22 cellular contexts compared by ENCODE assay signal in genomic region chr1:25944986-25945385, GRCh38. TPM values are rescaled to one million over a fixed set of nuclear protein-coding genes. Genes with fewer than 3 reads are reported as not detected.
DNase-seq lines count a peak whose midpoint lies in the region; ATAC-seq and TF ChIP-seq lines count a peak whose summit lies in the region.
"Had no signal": no experiment of that assay in that cellular context is flagged by ENCODE, and none has a peak within 500 bp of the region (broad histone marks: within the 10 kb centered on the region; RNA-seq: fewer than 3 reads in every experiment).

No MANE protein-coding gene starts in this region.

- no peak for TF ChIP-seq CTCF in epithelial cell of esophagus (IDR thresholded peaks at IDR 0.05; ENCODE audit: insufficient read depth, low read depth, low read length, missing control alignments)
- TF ChIP-seq CTCF in mucosa of descending colon (IDR thresholded peaks at IDR 0.05) = no peak

- H3K9me3 ChIP-seq in GM23248 (ENCODE audit: low read depth) = no peaks in the 10 kb centered on the region
- H3K9me3 ChIP-seq in mucosa of descending colon = peaks cover 5% of the 10 kb centered on the region
- H3K9me3 ChIP-seq: right atrium auricular region had no signal

- in situ Hi-C loops in GM23248 (cut with MboI) = no loop called here

- H3K4me3 ChIP-seq in GM23248 (no peak overlapping the region), epithelial cell of esophagus (ENCODE audit: low read length) (no peak overlapping the region), mucosa of descending colon (no peak overlapping the region)
- H3K4me3 ChIP-seq: right atrium auricular region had no signal

- no peaks in the 10 kb centered on the region for H4K20me1 ChIP-seq in GM23248 (ENCODE audit: insufficient read depth)

- H3K27ac Mint-ChIP-seq in naive thymus-derived CD8-positive, alpha-beta T cell = no peak overlapping the region
- H3K27ac Mint-ChIP-seq: activated CD8-positive, alpha-beta memory T cell treated with anti-CD3 and anti-CD28 coated beads, Interleukin-2, amount 10 ng/mL, durations not matched to agents 7 days and 5 days; activated naive CD8-positive, alpha-beta T cell; naive thymus-derived CD4-positive, alpha-beta T cell had no signal

- ATAC-seq in mucosa of descending colon (peak; percentile 70), HG02973 (IDR thresholded peaks at IDR 0.05; ENCODE audit: unreplicated experiment) (no peak), GM21390 (IDR thresholded peaks at IDR 0.05; ENCODE audit: unreplicated experiment) (no peak)
- ATAC-seq in naive thymus-derived CD8-positive, alpha-beta T cell = no peak
- ATAC-seq: activated CD8-positive, alpha-beta memory T cell treated with anti-CD3 and anti-CD28 coated beads, Interleukin-2, amount 10 ng/mL, durations not matched to agents 7 days and 5 days; naive thymus-derived CD4-positive, alpha-beta T cell had no signal

- no peaks in the 10 kb centered on the region for H3K4me1 Mint-ChIP-seq in naive thymus-derived CD8-positive, alpha-beta T cell
- H3K4me1 Mint-ChIP-seq: activated CD8-positive, alpha-beta memory T cell treated with anti-CD3 and anti-CD28 coated beads, Interleukin-2, amount 10 ng/mL, durations not matched to agents 7 days and 5 days had no signal

- H3F3A ChIP-seq in GM23248 (ENCODE audit: insufficient read depth) = no peaks in the 10 kb centered on the region

- DNase-seq in GM23248 (peak; percentile 54), NCI-H510A (lab: John Stamatoyannopoulos, UW) (peak; percentile 18), epithelial cell of esophagus (ENCODE audit: low read depth) (peak; percentile 58), mucosa of descending colon (no peak), UCSD-AML1 (lab: John Stamatoyannopoulos, UW; ENCODE audit: unreplicated experiment) (no peak)
- no peak for DNase-seq in naive thymus-derived CD8-positive, alpha-beta T cell
- DNase-seq: activated CD4-positive, alpha-beta T cell treated with anti-CD3 and anti-CD28 coated beads for 48 hours; activated CD8-positive, alpha-beta memory T cell treated with anti-CD3 and anti-CD28 coated beads, Interleukin-2, amount 10 ng/mL, durations not matched to agents 7 days and 5 days; DMS 273 treated with DMSO at 0.1 percent for 48 hours; foreskin melanocyte; GDM1; Karpas-422; kidney; naive thymus-derived CD4-positive, alpha-beta T cell; NCI-H1105 treated with DMSO at 0.1 percent for 48 hours; NCI-H2171; stimulated activated CD4-positive, alpha-beta T cell treated with anti-CD3 and anti-CD28 coated beads, Interleukin-15, amount 100 ng/mL, for 24 hours; T-helper 1 cell had no signal

- H3K4me3 Mint-ChIP-seq in naive thymus-derived CD8-positive, alpha-beta T cell = no peak overlapping the region
- H3K4me3 Mint-ChIP-seq: activated CD8-positive, alpha-beta memory T cell treated with anti-CD3 and anti-CD28 coated beads, Interleukin-2, amount 10 ng/mL, durations not matched to agents 7 days and 5 days; activated naive CD8-positive, alpha-beta T cell; naive thymus-derived CD4-positive, alpha-beta T cell had no signal

- POLR2A ChIA-PET in naive thymus-derived CD8-positive, alpha-beta T cell (lab: Charles Lee) = no interaction called here

- no peak overlapping the region for H3K27ac ChIP-seq in GM23248
- H3K27ac ChIP-seq: right atrium auricular region had no signal

- intact Hi-C loops in mucosa of descending colon (cut with DNase I, micrococcal nuclease) = no loop called here

- H3K36me3 ChIP-seq in GM23248 (ENCODE audit: low read depth) = no peaks in the 10 kb centered on the region
- H3K36me3 ChIP-seq in mucosa of descending colon (ENCODE audit: low read depth) = no peaks in the 10 kb centered on the region
- H3K36me3 ChIP-seq: right atrium auricular region had no signal

- peaks cover 0 to 15% (median 5%) of the 10 kb centered on the region in 3 donors for H3K36me3 Mint-ChIP-seq in naive thymus-derived CD8-positive, alpha-beta T cell
- H3K36me3 Mint-ChIP-seq: activated CD8-positive, alpha-beta memory T cell treated with anti-CD3 and anti-CD28 coated beads, Interleukin-2, amount 10 ng/mL, durations not matched to agents 7 days and 5 days had no signal

- 74 to 80% methylated on average over 3 of the region's 3 CpGs for whole genome bisulfite sequencing in GM23248 (ENCODE audit: low coverage in 1 of 2, low lambda C conversion rate in 2 of 2, missing lambda C conversion rate in 2 of 2), 2 experiments

- no peak overlapping the region for H3K9ac ChIP-seq in GM23248

- no peaks in the 10 kb centered on the region for H3K27me3 ChIP-seq in GM23248 (replicated peaks; ENCODE audit: insufficient read depth)
- H3K27me3 ChIP-seq: right atrium auricular region had no signal

- no peak overlapping the region for H3K4me2 ChIP-seq in GM23248 (ENCODE audit: unreplicated experiment)

- H3K9me3 Mint-ChIP-seq in naive thymus-derived CD8-positive, alpha-beta T cell = peaks cover 0 to 21% (median 17%) of the 10 kb centered on the region in 9 donors

- no peaks in the 10 kb centered on the region for H3K27me3 Mint-ChIP-seq in naive thymus-derived CD8-positive, alpha-beta T cell

- H3K4me1 ChIP-seq in GM23248 (ENCODE audit: insufficient read depth) (no peaks in the 10 kb centered on the region), mucosa of descending colon (ENCODE audit: low read depth) (no peaks in the 10 kb centered on the region)
- H3K4me1 ChIP-seq: right atrium auricular region had no signal

- no peaks in the 10 kb centered on the region for H3K9me2 ChIP-seq in GM23248 (ENCODE audit: insufficient read depth)

- no peak overlapping the region for H2AFZ ChIP-seq in GM23248

- no peaks in the 10 kb centered on the region for H3K79me2 ChIP-seq in GM23248 (ENCODE audit: insufficient read depth)

RNA-seq across cellular contexts. Expression of gene STMN1, which starts 38.8 kb away (rescaled TPM):
- 44.8 and 45.2 TPM in 2 replicates for total RNA-seq in GM23248 (2014; rRNA removed; shearing (Covaris generic))
- polyA plus RNA-seq in GM23248 (2016; fragmentation: Nextera tagmentation; extraction: Ambion mirVana) = 299 and 301 TPM in 2 replicates
- total RNA-seq in mucosa of descending colon = 100 to 1,000 TPM in 1 of 3 donors, 10 to 100 TPM in 2; 32.6 to 103 (median 52.6) TPM
- 10 to 100 TPM; 83.3 to 86.0 TPM for total RNA-seq in naive thymus-derived CD8-positive, alpha-beta T cell
- polyA plus RNA-seq in naive thymus-derived CD8-positive, alpha-beta T cell = 100 to 1,000 TPM; 197 to 238 (median 205) TPM

RNA-seq across cellular contexts. Expression of gene PAFAH2, which starts 52.9 kb away (rescaled TPM):
- total RNA-seq in GM23248 (2014; rRNA removed; shearing (Covaris generic)) = 10.7 and 11.9 TPM in 2 replicates
- polyA plus RNA-seq in GM23248 (2016; fragmentation: Nextera tagmentation; extraction: Ambion mirVana) = 9.5 and 10.0 TPM in 2 replicates
- total RNA-seq in mucosa of descending colon = 10 to 100 TPM; 25.8 to 51.8 (median 38.0) TPM
- 10 to 100 TPM; 24.6 to 25.4 TPM for total RNA-seq in naive thymus-derived CD8-positive, alpha-beta T cell
- polyA plus RNA-seq in naive thymus-derived CD8-positive, alpha-beta T cell = 10 to 100 TPM; 16.4 to 25.5 (median 17.3) TPM

Comparison
In these comparisons a context has a peak if more than half of its experiments do, and no peak if none do; other contexts are left out.
1. DNase-seq: peak in GM23248 (single experiment), NCI-H510A (single experiment) and epithelial cell of esophagus (single experiment); none in mucosa of descending colon (0 of 3), UCSD-AML1 (single experiment) and naive thymus-derived CD8-positive, alpha-beta T cell (0 of 10).